8 cellular contexts compared by ENCODE assay signal in genomic region chr6:106974337-106974998, GRCh38. TPM values are rescaled to one million over a fixed set of nuclear protein-coding genes. Genes with fewer than 3 reads are reported as not detected.
DNase-seq lines count a peak whose midpoint lies in the region; ATAC-seq and TF ChIP-seq lines count a peak whose summit lies in the region.

Gene CD24 (minus strand): TSS chr6:106974729. CDS start chr6:106974646, 83 bp downstream.

- H3K27me3 Mint-ChIP-seq in Caco-2 (ENCODE audit: insufficient read depth, unreplicated experiment) = no peaks in the 10 kb centered on the region
- H3K27me3 Mint-ChIP-seq in neural progenitor cell (ENCODE audit: insufficient read depth, low read depth) = peaks cover 14% of the 10 kb centered on the region

- POLR2A ChIA-PET in Caco-2 (lab: Charles Lee) = no interaction called here

- H4K20me1 ChIP-seq in neural progenitor cell (ENCODE audit: low read depth) = peaks cover 46% of the 10 kb centered on the region

- peak within 1 kb of the TSS; percentile 90 for H2AFZ ChIP-seq in neural progenitor cell (replicated peaks)

- BruUV-seq in Caco-2 (replicated peaks; lab: Mats Ljungman, UMichigan) = no TSS peak

- H3K9me3 Mint-ChIP-seq in Caco-2 (ENCODE audit: unreplicated experiment) = no peaks in the 10 kb centered on the region
- peaks cover 2% of the 10 kb centered on the region for H3K9me3 Mint-ChIP-seq in neural progenitor cell

- H3K4me3 ChIP-seq in Caco-2 (ENCODE audit: low read depth, low read length) (peak within 1 kb of the TSS; percentile 77), WERI-Rb-1 (ENCODE audit: low read depth, low read length) (peak within 1 kb of the TSS; percentile 86), esophagus squamous epithelium (peak within 1 kb of the TSS; percentile 61 to 76 (median 69)), neural progenitor cell (peak within 1 kb of the TSS; percentile 96)

- WGBS in esophagus squamous epithelium, 2 donors = 0% methylated on average over 2 of the region's 73 CpGs; no CpG with 5 or more reads in 1 of the 2 donors

- peaks cover 55% of the 10 kb centered on the region for H3K79me2 ChIP-seq in neural progenitor cell (ENCODE audit: low read depth)

- peak within 1 kb of the TSS; percentile 88 for H3K4me2 ChIP-seq in neural progenitor cell

- H3K9me3 ChIP-seq in Caco-2 (no peaks in the 10 kb centered on the region), WERI-Rb-1 (ENCODE audit: severe bottlenecking) (no peaks in the 10 kb centered on the region), esophagus squamous epithelium (no peaks in the 10 kb centered on the region), neural progenitor cell (ENCODE audit: low read depth) (no peaks in the 10 kb centered on the region)

- DNase-seq in Caco-2 = peak; percentile 61 to 74
- peak; percentile 71 for DNase-seq in NAMALWA (ENCODE audit: low spot score)
- DNase-seq in WERI-Rb-1 = peak; percentile 57
- no peak for DNase-seq in esophagus squamous epithelium (lab: John Stamatoyannopoulos, UW)
- DNase-seq in neural progenitor cell (ENCODE audit: low spot score) = peak; percentile 89
- DNase-seq in GDM1 (lab: John Stamatoyannopoulos, UW) = no peak
- DNase-seq in midbrain (lab: John Stamatoyannopoulos, UW) = no peak

- H3K4me1 Mint-ChIP-seq in Caco-2 (ENCODE audit: low read depth, unreplicated experiment) (no peaks in the 10 kb centered on the region), neural progenitor cell (peaks cover 19% of the 10 kb centered on the region)

- TF ChIP-seq POLR2A in esophagus squamous epithelium (IDR thresholded peaks at IDR 0.05) = peak in 2 of 4 donors; percentile 21 to 52

- H3K27ac Mint-ChIP-seq in Caco-2 (ENCODE audit: unreplicated experiment) (peak within 1 kb of the TSS; percentile 67), neural progenitor cell (peak within 1 kb of the TSS; percentile 95)

- H3K4me1 ChIP-seq in Caco-2 (peaks cover 11% of the 10 kb centered on the region; the same call in 1 of the 2 replicates), esophagus squamous epithelium (peaks cover 13 to 37% (median 14%) of the 10 kb centered on the region in 3 donors), neural progenitor cell (peaks cover 13% of the 10 kb centered on the region)

- H3F3A ChIP-seq in neural progenitor cell (ENCODE audit: low read depth) = peaks cover 39% of the 10 kb centered on the region

- H3K4me3 Mint-ChIP-seq in Caco-2 (ENCODE audit: unreplicated experiment) (peak within 1 kb of the TSS; percentile 83), neural progenitor cell (peak within 1 kb of the TSS; percentile 96)

- peak within 1 kb of the TSS; percentile 70 for H3K27ac ChIP-seq in WERI-Rb-1
- peak within 1 kb of the TSS; percentile 82 to 90 (median 86) for H3K27ac ChIP-seq in esophagus squamous epithelium
- H3K27ac ChIP-seq in neural progenitor cell = peak within 1 kb of the TSS; percentile 93

- peak within 1 kb of the TSS; percentile 72 for H3K9ac ChIP-seq in neural progenitor cell

- CTCF ChIA-PET in Caco-2 (lab: Charles Lee) = no interaction called here

- H3K36me3 Mint-ChIP-seq in Caco-2 (ENCODE audit: insufficient read depth, unreplicated experiment) (peaks cover 30% of the 10 kb centered on the region), neural progenitor cell (peaks cover 21% of the 10 kb centered on the region)

- peak; percentile 17 for ATAC-seq in GM21423 (IDR thresholded peaks at IDR 0.05; ENCODE audit: unreplicated experiment)

- H3K36me3 ChIP-seq in Caco-2 (ENCODE audit: control insufficient read depth, insufficient read depth, low read length) (no peaks in the 10 kb centered on the region), WERI-Rb-1 (no peaks in the 10 kb centered on the region), esophagus squamous epithelium (no peaks in the 10 kb centered on the region), neural progenitor cell (peaks cover 7% of the 10 kb centered on the region)

- intact Hi-C loops in Caco-2 (cut with micrococcal nuclease; ENCODE audit: unreplicated experiment) (loop anchor here (2.0 kb wide), 1 partner anchor 176 kb away; no protein-coding TSS in a partner anchor), esophagus squamous epithelium (cut with DNase I) (loop anchor here (10.0 kb wide), 1 partner anchor 370 kb away; no protein-coding TSS in a partner anchor)

- TF ChIP-seq CTCF in Caco-2 (IDR thresholded peaks at IDR 0.05; ENCODE audit: insufficient read depth in 1 of 2, low read depth in 1 of 2, low read length in 1 of 2, severe bottlenecking in 1 of 2, unreplicated experiment in 1 of 2) = no peak
- no peak for TF ChIP-seq CTCF in WERI-Rb-1 (IDR thresholded peaks at IDR 0.05; ENCODE audit: low read depth, low read length)
- TF ChIP-seq CTCF in esophagus squamous epithelium (IDR thresholded peaks at IDR 0.05) = no peak
- TF ChIP-seq CTCF in neural progenitor cell (IDR thresholded peaks at IDR 0.05) = no peak

- H3K27me3 ChIP-seq in Caco-2 (replicated peaks; ENCODE audit: control insufficient read depth, insufficient read depth, low read length) = no peaks in the 10 kb centered on the region
- H3K27me3 ChIP-seq in WERI-Rb-1 (ENCODE audit: insufficient read depth, low read depth, severe bottlenecking) = peaks cover 4% of the 10 kb centered on the region
- peaks cover 0 to 81% (median 12%) of the 10 kb centered on the region in 4 donors for H3K27me3 ChIP-seq in esophagus squamous epithelium
- H3K27me3 ChIP-seq in neural progenitor cell = no peaks in the 10 kb centered on the region

RNA-seq across cellular contexts. Expression of gene CD24, which starts in this region (rescaled TPM):
- total RNA-seq in Caco-2 (2022) (81.7 and 92.2 TPM in 2 replicates), esophagus squamous epithelium (1,000 to 10,000 TPM in 3 of 4 donors, 100 to 1,000 TPM in 1; 711 to 1,654 (median 1,435) TPM), neural progenitor cell (ENCODE audit: low replicate concordance) (330 and 448 TPM in 2 replicates)

Comparison
In these comparisons a context has a peak if more than half of its experiments do, and no peak if none do; other contexts are left out.
1. DNase-seq: peak in Caco-2 (2 of 2), NAMALWA (single experiment), WERI-Rb-1 (single experiment) and neural progenitor cell (single experiment); none in esophagus squamous epithelium (single experiment), GDM1 (single experiment) and midbrain (single experiment).
2. Peak in every context shown above with its lines, with median percentiles within 50 percentile points of each other: H3K4me3 ChIP-seq and H3K27ac ChIP-seq.